Comparison of ENCODE assay signal across 16 cellular contexts in genomic region chr12:52003016-52003550, GRCh38. TPM values are rescaled to one million over a fixed set of nuclear protein-coding genes. Genes with fewer than 3 reads are reported as not detected.
A peak's percentile ranks its signal among the peaks of the same experiment; 100 is the strongest.
DNase-seq lines count a peak whose midpoint lies in the region; ATAC-seq, FAIRE-seq and TF ChIP-seq lines count a peak whose summit lies in the region.
"Had no signal": no experiment of that assay in that cellular context is flagged by ENCODE, and none has a peak within 500 bp of the region (broad histone marks: within the 10 kb centered on the region; RNA-seq: fewer than 3 reads in every experiment).

No MANE protein-coding gene starts in this region.

- DNase-seq in HepG2 (ENCODE audit: low spot score), result no peak
- no peak for DNase-seq in right lobe of liver
- no peak for DNase-seq in smooth muscle cell (lab: John Stamatoyannopoulos, UW; ENCODE audit: unreplicated experiment)
- no peak for DNase-seq in effector memory CD8-positive, alpha-beta T cell
- DNase-seq: IMR-90, Karpas-422, NCI-H1105 treated with DMSO at 0.1 percent for 48 hours, NCI-H1694, NCI-H2081 had no signal

- H3K4me1 ChIP-seq in HepG2 (ENCODE audit: insufficient read depth, low read length), result 0 out of 2 replicates have a peak, but pooled peaks cover 8% of the 10 kb centered on the region
- peaks cover 0 to 9% (median 0%) of the 10 kb centered on the region in 4 donors for H3K4me1 ChIP-seq in right lobe of liver
- H3K4me1 ChIP-seq in smooth muscle cell (ENCODE audit: low read depth), result no peaks in the 10 kb centered on the region

- no peak for TF ChIP-seq EP300 in HepG2 (IDR thresholded peaks at IDR 0.05; ENCODE audit: low read depth in 2 of 2, low read length in 2 of 2)
- no peak for TF ChIP-seq EP300 in HepG2 (CRISPR knock-in tag; IDR thresholded peaks at IDR 0.05; ENCODE audit: borderline replicate concordance)

- H3K27ac Mint-ChIP-seq in brain (peak overlapping the region in 3 of 5 experiments; percentile 7 to 84 (median 47)), nephron (peak overlapping the region in 2 of 3 experiments; percentile 27 to 71)
- H3K27ac Mint-ChIP-seq in effector memory CD8-positive, alpha-beta T cell, result no peak overlapping the region

- intact Hi-C loops in HepG2 (cut with micrococcal nuclease; ENCODE audit: unreplicated experiment), result no loop called here
- intact Hi-C loops in right lobe of liver (cut with DNase I), result no loop called here

- peaks cover 0 to 3% (median 0%) of the 10 kb centered on the region in 5 experiments for H3K9me3 Mint-ChIP-seq in brain
- no peaks in the 10 kb centered on the region for H3K9me3 Mint-ChIP-seq in nephron
- no peaks in the 10 kb centered on the region for H3K9me3 Mint-ChIP-seq in effector memory CD8-positive, alpha-beta T cell

- TF ChIP-seq POLR2A in HepG2 (IDR thresholded peaks at IDR 0.05; ENCODE audit: insufficient read depth in 1 of 2, low read depth in 2 of 2, low read length in 2 of 2) (no peak), right lobe of liver (IDR thresholded peaks at IDR 0.05) (no peak)

- no peaks in the 10 kb centered on the region for H3F3A ChIP-seq in smooth muscle cell (ENCODE audit: low read depth)

- H3K9me3 ChIP-seq in HepG2 (ENCODE audit: low read length) (no peaks in the 10 kb centered on the region), right lobe of liver (no peaks in the 10 kb centered on the region), smooth muscle cell (replicated peaks; ENCODE audit: low read depth) (no peaks in the 10 kb centered on the region)

- H3K27me3 Mint-ChIP-seq in brain (peaks cover 8% of the 10 kb centered on the region), nephron (ENCODE audit: low read depth) (peaks cover 5% of the 10 kb centered on the region)
- peaks cover 19 to 20% of the 10 kb centered on the region in 2 donors for H3K27me3 Mint-ChIP-seq in effector memory CD8-positive, alpha-beta T cell

- H4K20me1 ChIP-seq in HepG2 (ENCODE audit: insufficient read depth, low read length), result no peaks in the 10 kb centered on the region
- peaks cover 5% of the 10 kb centered on the region for H4K20me1 ChIP-seq in smooth muscle cell (ENCODE audit: low read depth)

- POLR2A ChIA-PET in HepG2 (lab: Yijun Ruan, JAX), result interaction anchor here (2.2 kb wide), 1 partner anchor 20 kb away, joined by 8 read pairs; no protein-coding TSS in a partner anchor

- WGBS in HepG2 (ENCODE audit: low lambda C conversion rate), result 95% methylated on average over 6 of the region's 8 CpGs
- 87% methylated on average over 6 of the region's 8 CpGs for WGBS in right lobe of liver (ENCODE audit: insufficient coverage, low coverage, low lambda C conversion rate, missing lambda C conversion rate)
- 84% methylated on average over 8 of the region's 8 CpGs for WGBS in smooth muscle cell (ENCODE audit: low lambda C conversion rate)

- no TSS peak for BruUV-seq in HepG2 (replicated peaks; lab: Mats Ljungman, UMichigan)

- no peak overlapping the region for H2AFZ ChIP-seq in HepG2 (ENCODE audit: low read length)
- H2AFZ ChIP-seq in smooth muscle cell (ENCODE audit: low read depth), result no peak overlapping the region

- H3K4me1 Mint-ChIP-seq in brain (peaks cover 46% of the 10 kb centered on the region), nephron (peaks cover 37% of the 10 kb centered on the region)
- peaks cover 10 to 18% of the 10 kb centered on the region in 2 donors for H3K4me1 Mint-ChIP-seq in effector memory CD8-positive, alpha-beta T cell (ENCODE audit: low read depth in 2 of 2)

- TF ChIP-seq RAD21 in HepG2 (CRISPR knock-in tag; IDR thresholded peaks at IDR 0.05), result no peak

- H3K9ac ChIP-seq in HepG2 (ENCODE audit: insufficient read depth, low read depth, low read length) (no peak overlapping the region), smooth muscle cell (ENCODE audit: low read depth) (no peak overlapping the region)

- H3K4me3 ChIP-seq in HepG2 (replicated peaks in 1 of 3; ENCODE audit: insufficient read depth in 1 of 3, low read depth in 2 of 3, low read length in 3 of 3) (no peak overlapping the region), right lobe of liver (no peak overlapping the region), smooth muscle cell (no peak overlapping the region)
- H3K4me3 ChIP-seq: GM12878 had no signal

- CTCF ChIA-PET in HepG2 (lab: Yijun Ruan, JAX; ENCODE audit: low intra/inter-chr PET ratio, low total read pairs), result interaction anchor here (5.7 kb wide), 1 partner anchor 20 kb away, joined by 99 read pairs; no protein-coding TSS in a partner anchor

- in situ Hi-C loops in HepG2 (cut with HindIII; ENCODE audit: extremely low pct_ligation_motif_present, low pct_unique_long_range_greater_than_20kb), result no loop called here

- H3K27ac ChIP-seq in HepG2 (ENCODE audit: extremely low read length, insufficient read depth, low read length) (no peak overlapping the region), right lobe of liver (no peak overlapping the region), smooth muscle cell (ENCODE audit: low read depth) (no peak overlapping the region)

- H3K4me3 Mint-ChIP-seq in brain, result peak overlapping the region in 1 of 5 experiments; percentile 4
- peak overlapping the region in 1 of 3 experiments; percentile 11 for H3K4me3 Mint-ChIP-seq in nephron
- no peak overlapping the region for H3K4me3 Mint-ChIP-seq in effector memory CD8-positive, alpha-beta T cell

- ATAC-seq in HepG2, result no peak
- no peak for ATAC-seq in right lobe of liver
- no peak for ATAC-seq in effector memory CD8-positive, alpha-beta T cell (replicated peaks)
- ATAC-seq in HG02588 (IDR thresholded peaks at IDR 0.05; ENCODE audit: unreplicated experiment), result no peak
- no peak for ATAC-seq in HG03342 (IDR thresholded peaks at IDR 0.05; ENCODE audit: unreplicated experiment)
- ATAC-seq: GM12878 had no signal

- H3K79me2 ChIP-seq in HepG2 (ENCODE audit: insufficient read depth, low read length), result no peaks in the 10 kb centered on the region
- peaks cover 7% of the 10 kb centered on the region for H3K79me2 ChIP-seq in smooth muscle cell (ENCODE audit: low read depth)

- no peak for FAIRE-seq in HepG2 (lab: Jason Lieb, UNC)
- FAIRE-seq: GM12878, HTR-8/SVneo, RCC 7860 had no signal

- TF ChIP-seq CTCF in HepG2 (CRISPR knock-in tag; IDR thresholded peaks at IDR 0.05) (no peak), right lobe of liver (IDR thresholded peaks at IDR 0.05) (no peak), brain (conservative IDR thresholded peaks at IDR 0.05) (no peak), nephron (IDR thresholded peaks at IDR 0.05; ENCODE audit: unreplicated experiment in 3 of 3) (no peak), smooth muscle cell (IDR thresholded peaks at IDR 0.05; ENCODE audit: borderline replicate concordance, insufficient read depth, poor library complexity, severe bottlenecking) (no peak)

- H3K4me2 ChIP-seq in HepG2 (ENCODE audit: low read depth, low read length) (no peak overlapping the region), smooth muscle cell (no peak overlapping the region)

- H3K36me3 ChIP-seq in HepG2 (replicated peaks in 1 of 2; ENCODE audit: control insufficient read depth in 1 of 2, insufficient read depth in 2 of 2, low read length in 2 of 2) (peaks cover 0 to 3% of the 10 kb centered on the region in 2 experiments; a peak in 1 of 5 replicates), right lobe of liver (no peaks in the 10 kb centered on the region), smooth muscle cell (ENCODE audit: low read depth) (no peaks in the 10 kb centered on the region)

- H3K27me3 ChIP-seq in HepG2 (ENCODE audit: control insufficient read depth in 1 of 2, insufficient read depth in 2 of 2, low read length in 2 of 2) (0 out of 5 replicates have a peak, but pooled peaks cover 0 to 1% of the 10 kb centered on the region in 2 experiments), right lobe of liver (no peaks in the 10 kb centered on the region), smooth muscle cell (ENCODE audit: low read depth) (no peaks in the 10 kb centered on the region)

- H3K36me3 Mint-ChIP-seq in brain (peaks cover 20% of the 10 kb centered on the region), nephron (ENCODE audit: low read depth) (peaks cover 22% of the 10 kb centered on the region)
- H3K36me3 Mint-ChIP-seq in effector memory CD8-positive, alpha-beta T cell (ENCODE audit: insufficient read depth), result peaks cover 17% of the 10 kb centered on the region

RNA-seq across cellular contexts. Expression of gene TAMALIN, which starts 3.7 kb away (rescaled TPM):
- total RNA-seq in HepG2 (2016; rRNA removed; fragmentation: Illumina TruSeq; extraction: Trizol), result 7.2 and 10.9 TPM in 2 replicates
- 3.8 and 3.9 TPM in 2 replicates for total RNA-seq in HepG2 (2016; cell fraction: cytosol; rRNA removed; fragmentation: Illumina TruSeq; extraction: Trizol; ENCODE audit: low read depth)
- 5.9 and 12.2 TPM in 2 replicates for total RNA-seq in HepG2 (2016; cell fraction: insoluble cytoplasmic fraction; rRNA removed; fragmentation: Illumina TruSeq; extraction: Trizol)
- total RNA-seq in HepG2 (2016; cell fraction: membrane; rRNA removed; fragmentation: Illumina TruSeq; extraction: Trizol), result 6.3 and 7.1 TPM in 2 replicates
- 8.6 and 10.4 TPM in 2 replicates for total RNA-seq in HepG2 (2016; cell fraction: nucleus; rRNA removed; fragmentation: Illumina TruSeq; extraction: Trizol)
- 2.9 and 4.5 TPM in 2 replicates for polyA plus RNA-seq in HepG2 (2011; rRNA removed)
- polyA plus RNA-seq in HepG2 (2011; cell fraction: cytosol; rRNA removed), result 3.7 and 3.8 TPM in 2 replicates
- 7.5 and 12.9 TPM in 2 replicates for polyA plus RNA-seq in HepG2 (2011; cell fraction: nucleus; rRNA removed)
- 3.6 and 4.0 TPM in 2 replicates for polyA plus RNA-seq in HepG2 (2012)
- 0.84 and 1.5 TPM in 2 replicates for polyA plus RNA-seq in HepG2 (2016; cell fraction: cytosol; fragmentation: Illumina TruSeq; extraction: Trizol; ENCODE audit: low read depth)
- 5.5 TPM in 2 replicates for polyA plus RNA-seq in HepG2 (2016; cell fraction: insoluble cytoplasmic fraction; fragmentation: Illumina TruSeq; extraction: Trizol; ENCODE audit: low read depth)
- polyA plus RNA-seq in HepG2 (2016; cell fraction: membrane; fragmentation: Illumina TruSeq; extraction: Trizol; ENCODE audit: low read depth), result 2.0 and 2.7 TPM in 2 replicates
- polyA plus RNA-seq in HepG2 (2016; cell fraction: nucleus; fragmentation: Illumina TruSeq; extraction: Trizol; ENCODE audit: insufficient read depth, low read depth), result 17.1 and 20.1 TPM in 2 replicates
- 0.21 and 6.7 TPM in 2 replicates for polyA minus RNA-seq in HepG2 (2011; rRNA and poly(A)+ RNA removed; ENCODE audit: low replicate concordance)
- 1.3 and 2.7 TPM in 2 replicates for polyA minus RNA-seq in HepG2 (2011; cell fraction: cytosol; rRNA and poly(A)+ RNA removed)
- 4.9 and 8.2 TPM in 2 replicates for polyA minus RNA-seq in HepG2 (2011; cell fraction: nucleus; rRNA and poly(A)+ RNA removed)
- 1 to 10 TPM; 2.9 to 6.5 (median 3.9) TPM for total RNA-seq in right lobe of liver
- 41.5 TPM for polyA plus RNA-seq in brain (ENCODE audit: insufficient read depth, low read depth, low replicate concordance)
- total RNA-seq in smooth muscle cell, result 4.1 and 12.2 TPM in 2 replicates
- polyA plus RNA-seq in smooth muscle cell, result 32.4 and 36.8 TPM in 2 replicates

RNA-seq across cellular contexts. Expression of gene NR4A1, which starts 48.2 kb away (rescaled TPM):
- 4.6 and 5.7 TPM in 2 replicates for total RNA-seq in HepG2 (2016; rRNA removed; fragmentation: Illumina TruSeq; extraction: Trizol)
- 8.4 and 9.3 TPM in 2 replicates for total RNA-seq in HepG2 (2016; cell fraction: cytosol; rRNA removed; fragmentation: Illumina TruSeq; extraction: Trizol; ENCODE audit: low read depth)
- total RNA-seq in HepG2 (2016; cell fraction: insoluble cytoplasmic fraction; rRNA removed; fragmentation: Illumina TruSeq; extraction: Trizol), result 3.8 and 7.6 TPM in 2 replicates
- 5.8 and 6.3 TPM in 2 replicates for total RNA-seq in HepG2 (2016; cell fraction: membrane; rRNA removed; fragmentation: Illumina TruSeq; extraction: Trizol)
- 8.9 and 10.0 TPM in 2 replicates for total RNA-seq in HepG2 (2016; cell fraction: nucleus; rRNA removed; fragmentation: Illumina TruSeq; extraction: Trizol)
- polyA plus RNA-seq in HepG2 (2011; rRNA removed), result 15.2 and 16.5 TPM in 2 replicates
- 7.6 and 13.1 TPM in 2 replicates for polyA plus RNA-seq in HepG2 (2011; cell fraction: cytosol; rRNA removed)
- 26.2 and 46.7 TPM in 2 replicates for polyA plus RNA-seq in HepG2 (2011; cell fraction: nucleus; rRNA removed)
- polyA plus RNA-seq in HepG2 (2012), result 6.4 and 16.5 TPM in 2 replicates
- polyA plus RNA-seq in HepG2 (2016; cell fraction: cytosol; fragmentation: Illumina TruSeq; extraction: Trizol; ENCODE audit: low read depth), result 1.6 and 1.7 TPM in 2 replicates
- polyA plus RNA-seq in HepG2 (2016; cell fraction: insoluble cytoplasmic fraction; fragmentation: Illumina TruSeq; extraction: Trizol; ENCODE audit: low read depth), result 5.3 and 8.6 TPM in 2 replicates
- 3.4 and 3.9 TPM in 2 replicates for polyA plus RNA-seq in HepG2 (2016; cell fraction: membrane; fragmentation: Illumina TruSeq; extraction: Trizol; ENCODE audit: low read depth)
- polyA plus RNA-seq in HepG2 (2016; cell fraction: nucleus; fragmentation: Illumina TruSeq; extraction: Trizol; ENCODE audit: insufficient read depth, low read depth), result 22.7 TPM in 2 replicates
- polyA minus RNA-seq in HepG2 (2011; rRNA and poly(A)+ RNA removed; ENCODE audit: low replicate concordance), result 28.6 and 56.6 TPM in 2 replicates
- polyA minus RNA-seq in HepG2 (2011; cell fraction: cytosol; rRNA and poly(A)+ RNA removed), result 10.8 and 14.1 TPM in 2 replicates
- 11.8 and 13.0 TPM in 2 replicates for polyA minus RNA-seq in HepG2 (2011; cell fraction: nucleus; rRNA and poly(A)+ RNA removed)
- total RNA-seq in right lobe of liver, result 1 to 10 TPM; 5.0 to 8.8 (median 7.7) TPM
- 26.2 TPM for polyA plus RNA-seq in brain (ENCODE audit: insufficient read depth, low read depth, low replicate concordance)
- total RNA-seq in smooth muscle cell, result 178 and 182 TPM in 2 replicates
- 510 and 634 TPM in 2 replicates for polyA plus RNA-seq in smooth muscle cell

RNA-seq across cellular contexts. Expression of gene ACVR1B, which starts 51.6 kb away (rescaled TPM):
- total RNA-seq in HepG2 (2016; rRNA removed; fragmentation: Illumina TruSeq; extraction: Trizol), result 5.8 and 8.9 TPM in 2 replicates
- total RNA-seq in HepG2 (2016; cell fraction: cytosol; rRNA removed; fragmentation: Illumina TruSeq; extraction: Trizol; ENCODE audit: low read depth), result 2.0 and 2.2 TPM in 2 replicates
- total RNA-seq in HepG2 (2016; cell fraction: insoluble cytoplasmic fraction; rRNA removed; fragmentation: Illumina TruSeq; extraction: Trizol), result 4.3 and 9.8 TPM in 2 replicates
- total RNA-seq in HepG2 (2016; cell fraction: membrane; rRNA removed; fragmentation: Illumina TruSeq; extraction: Trizol), result 5.4 and 7.6 TPM in 2 replicates
- total RNA-seq in HepG2 (2016; cell fraction: nucleus; rRNA removed; fragmentation: Illumina TruSeq; extraction: Trizol), result 9.9 and 14.3 TPM in 2 replicates
- polyA plus RNA-seq in HepG2 (2011; rRNA removed), result 12.1 and 14.1 TPM in 2 replicates
- 12.0 and 13.7 TPM in 2 replicates for polyA plus RNA-seq in HepG2 (2011; cell fraction: cytosol; rRNA removed)
- polyA plus RNA-seq in HepG2 (2011; cell fraction: nucleus; rRNA removed), result 12.5 and 12.9 TPM in 2 replicates
- 10.8 and 11.8 TPM in 2 replicates for polyA plus RNA-seq in HepG2 (2012)
- 1.1 and 1.3 TPM in 2 replicates for polyA plus RNA-seq in HepG2 (2016; cell fraction: cytosol; fragmentation: Illumina TruSeq; extraction: Trizol; ENCODE audit: low read depth)
- 5.3 and 5.6 TPM in 2 replicates for polyA plus RNA-seq in HepG2 (2016; cell fraction: insoluble cytoplasmic fraction; fragmentation: Illumina TruSeq; extraction: Trizol; ENCODE audit: low read depth)
- 3.8 and 4.6 TPM in 2 replicates for polyA plus RNA-seq in HepG2 (2016; cell fraction: membrane; fragmentation: Illumina TruSeq; extraction: Trizol; ENCODE audit: low read depth)
- 16.9 and 17.0 TPM in 2 replicates for polyA plus RNA-seq in HepG2 (2016; cell fraction: nucleus; fragmentation: Illumina TruSeq; extraction: Trizol; ENCODE audit: insufficient read depth, low read depth)
- 22.8 and 32.8 TPM in 2 replicates for polyA minus RNA-seq in HepG2 (2011; rRNA and poly(A)+ RNA removed; ENCODE audit: low replicate concordance)
- 9.7 and 13.2 TPM in 2 replicates for polyA minus RNA-seq in HepG2 (2011; cell fraction: cytosol; rRNA and poly(A)+ RNA removed)
- polyA minus RNA-seq in HepG2 (2011; cell fraction: nucleus; rRNA and poly(A)+ RNA removed), result 12.1 and 14.2 TPM in 2 replicates
- total RNA-seq in right lobe of liver, result 10 to 100 TPM; 14.1 to 28.0 (median 25.0) TPM
- 25.4 TPM for polyA plus RNA-seq in brain (ENCODE audit: insufficient read depth, low read depth, low replicate concordance)
- total RNA-seq in smooth muscle cell, result 4.0 and 6.0 TPM in 2 replicates
- polyA plus RNA-seq in smooth muscle cell, result 1.9 and 2.8 TPM in 2 replicates

Comparison
In these comparisons a context has a peak if more than half of its experiments do, and no peak if none do; other contexts are left out.
1. H3K27ac Mint-ChIP-seq: peak in brain (3 of 5) and nephron (2 of 3); none in effector memory CD8-positive, alpha-beta T cell (0 of 2).
2. RNA of gene NR4A1, which starts 48.2 kb away (total RNA-seq): 178 to 182 TPM in smooth muscle cell; 5.0 to 8.8 TPM in right lobe of liver and 3.8 to 10.0 TPM in HepG2; every median in the first group is over 10 times any median in the second.